Comparison of ENCODE assay signal across 16 cellular contexts in the genomic region with DNA sequence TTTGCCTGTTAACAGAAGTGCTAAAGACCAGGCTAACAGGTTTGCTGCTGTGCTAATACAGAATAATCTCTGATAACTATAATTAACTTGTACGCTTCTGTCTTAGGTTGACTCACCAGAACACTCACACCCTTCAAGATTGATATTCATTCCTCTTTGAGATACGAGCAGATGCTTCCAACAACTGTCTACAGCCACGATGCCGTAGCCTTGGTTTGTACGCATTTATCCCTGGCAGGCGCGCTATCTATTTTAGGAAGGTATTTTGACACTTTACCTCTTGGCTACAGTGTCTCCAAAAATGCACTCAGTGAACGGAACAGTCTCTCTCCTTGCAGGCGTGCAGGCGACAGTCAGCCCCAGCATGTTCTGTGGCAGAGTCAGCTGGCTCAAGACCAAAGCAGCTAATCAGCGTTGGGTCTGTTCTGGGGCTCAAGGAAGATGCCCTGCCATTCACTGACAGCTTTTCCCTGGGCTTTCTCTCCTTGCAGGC.
DNase-seq lines count a peak whose midpoint lies in the region; ATAC-seq and TF ChIP-seq lines count a peak whose summit lies in the region.
"Had no signal": no experiment of that assay in that cellular context is flagged by ENCODE, and none has a peak within 500 bp of the region (broad histone marks: within the 10 kb centered on the region; RNA-seq: fewer than 3 reads in every experiment).

No MANE protein-coding gene starts in this region.

- TSS peak; percentile 84 for BruUV-seq in mammary epithelial cell (replicated peaks; lab: Mats Ljungman, UMichigan)

- no peak overlapping the region for H3K4me3 Mint-ChIP-seq in neural progenitor cell
- no peak overlapping the region for H3K4me3 Mint-ChIP-seq in CD8-positive, alpha-beta memory T cell
- H3K4me3 Mint-ChIP-seq: activated T-helper 1 cell treated with anti-CD3 and anti-CD28 coated beads, Interleukin-12 subunit alpha, Interleukin-12 subunit beta, Interleukin-2, Interleukin-4 antibody, amounts not matched to agents 30 ng/mL and 10 ng/mL and 1 ng/mL, durations not matched to agents 14 hours and 24 hours and 36 hours; natural killer cell had no signal

- no peak overlapping the region for H3K27ac Mint-ChIP-seq in neural progenitor cell
- no peak overlapping the region for H3K27ac Mint-ChIP-seq in CD8-positive, alpha-beta memory T cell
- H3K27ac Mint-ChIP-seq: activated T-helper 1 cell treated with anti-CD3 and anti-CD28 coated beads, Interleukin-12 subunit alpha, Interleukin-12 subunit beta, Interleukin-2, Interleukin-4 antibody, amounts not matched to agents 30 ng/mL and 10 ng/mL and 1 ng/mL, durations not matched to agents 14 hours and 24 hours and 36 hours; natural killer cell had no signal

- H3K9ac ChIP-seq in mammary epithelial cell (ENCODE audit: insufficient read depth, low read length) (no peak overlapping the region), neural progenitor cell (no peak overlapping the region)

- H3F3A ChIP-seq in neural progenitor cell (ENCODE audit: low read depth), result no peaks in the 10 kb centered on the region

- H3K9me3 ChIP-seq in mammary epithelial cell (replicated peaks; ENCODE audit: insufficient read depth, low read length), result no peaks in the 10 kb centered on the region
- no peaks in the 10 kb centered on the region for H3K9me3 ChIP-seq in breast epithelium
- no peaks in the 10 kb centered on the region for H3K9me3 ChIP-seq in neural progenitor cell (ENCODE audit: low read depth)
- H3K9me3 ChIP-seq in CD8-positive, alpha-beta memory T cell (ENCODE audit: low read length), result no peaks in the 10 kb centered on the region

- CTCF ChIA-PET in mammary epithelial cell (lab: Charles Lee; ENCODE audit: low non-redundant PET), result no interaction called here
- CTCF ChIA-PET in CD8-positive, alpha-beta memory T cell (lab: Charles Lee), result no interaction called here

- H3K4me1 Mint-ChIP-seq in neural progenitor cell, result peaks cover 3% of the 10 kb centered on the region
- H3K4me1 Mint-ChIP-seq in CD8-positive, alpha-beta memory T cell, result no peaks in the 10 kb centered on the region
- H3K4me1 Mint-ChIP-seq: natural killer cell had no signal

- dilution Hi-C loops in mammary epithelial cell (cut with HindIII; ENCODE audit: low sequenced_read_pairs), result no loop called here

- peak; percentile 94 for ATAC-seq in Right ventricle myocardium inferior
- ATAC-seq in GM19452 (IDR thresholded peaks at IDR 0.05; ENCODE audit: unreplicated experiment), result no peak
- ATAC-seq: natural killer cell had no signal

- H4K20me1 ChIP-seq in mammary epithelial cell (ENCODE audit: insufficient read depth, low read length) (no peaks in the 10 kb centered on the region), neural progenitor cell (ENCODE audit: low read depth) (no peaks in the 10 kb centered on the region)

- peaks cover 5% of the 10 kb centered on the region for H3K9me3 Mint-ChIP-seq in neural progenitor cell
- H3K9me3 Mint-ChIP-seq in CD8-positive, alpha-beta memory T cell, result peaks cover 0 to 3% (median 0%) of the 10 kb centered on the region in 5 donors
- H3K9me3 Mint-ChIP-seq: activated T-helper 1 cell treated with anti-CD3 and anti-CD28 coated beads, Interleukin-12 subunit alpha, Interleukin-12 subunit beta, Interleukin-2, Interleukin-4 antibody, amounts not matched to agents 30 ng/mL and 10 ng/mL and 1 ng/mL, durations not matched to agents 14 hours and 24 hours and 36 hours had no signal

- POLR2A ChIA-PET in CD8-positive, alpha-beta memory T cell (lab: Charles Lee), result no interaction called here

- no peak overlapping the region for H3K27ac ChIP-seq in mammary epithelial cell (ENCODE audit: insufficient read depth, low read depth, low read length)
- H3K27ac ChIP-seq in breast epithelium, result no peak overlapping the region
- no peak overlapping the region for H3K27ac ChIP-seq in neural progenitor cell
- no peak overlapping the region for H3K27ac ChIP-seq in CD8-positive, alpha-beta memory T cell (ENCODE audit: low read depth, low read length)
- H3K27ac ChIP-seq: RWPE1 had no signal

- no peak overlapping the region for H3K4me3 ChIP-seq in mammary epithelial cell (replicated peaks in 1 of 3; ENCODE audit: insufficient read depth in 1 of 3, low read depth in 2 of 3, low read length in 3 of 3)
- H3K4me3 ChIP-seq in breast epithelium, result no peak overlapping the region
- no peak overlapping the region for H3K4me3 ChIP-seq in neural progenitor cell
- H3K4me3 ChIP-seq in CD8-positive, alpha-beta memory T cell (ENCODE audit: low read length), result no peak overlapping the region

- peak overlapping the region; percentile 40 for H3K4me2 ChIP-seq in mammary epithelial cell (ENCODE audit: insufficient read depth, low read depth, low read length)
- H3K4me2 ChIP-seq in neural progenitor cell, result no peak overlapping the region

- H3K36me3 Mint-ChIP-seq in neural progenitor cell, result no peaks in the 10 kb centered on the region
- no peaks in the 10 kb centered on the region for H3K36me3 Mint-ChIP-seq in CD8-positive, alpha-beta memory T cell
- H3K36me3 Mint-ChIP-seq: natural killer cell had no signal

- H3K79me2 ChIP-seq in mammary epithelial cell (ENCODE audit: insufficient read depth, low read length) (no peaks in the 10 kb centered on the region), neural progenitor cell (ENCODE audit: low read depth) (no peaks in the 10 kb centered on the region)

- in situ Hi-C loops in mammary epithelial cell (cut with MboI; ENCODE audit: low sequenced_read_pairs in 2 of 2), result no loop called here

- no peaks in the 10 kb centered on the region for H3K36me3 ChIP-seq in mammary epithelial cell (ENCODE audit: insufficient read depth, low read length)
- H3K36me3 ChIP-seq in breast epithelium, result no peaks in the 10 kb centered on the region
- H3K36me3 ChIP-seq in neural progenitor cell, result no peaks in the 10 kb centered on the region
- H3K36me3 ChIP-seq in CD8-positive, alpha-beta memory T cell (ENCODE audit: insufficient read depth, low read length), result no peaks in the 10 kb centered on the region

- no peak for TF ChIP-seq POLR2A in breast epithelium (IDR thresholded peaks at IDR 0.05)

- 29% methylated on average over 11 of the region's 11 CpGs for WGBS in mammary epithelial cell (ENCODE audit: low coverage, missing lambda C conversion rate)

- H3K27me3 Mint-ChIP-seq in neural progenitor cell (ENCODE audit: insufficient read depth, low read depth), result no peaks in the 10 kb centered on the region
- peaks cover 0 to 4% of the 10 kb centered on the region in 2 donors for H3K27me3 Mint-ChIP-seq in CD8-positive, alpha-beta memory T cell

- H3K4me1 ChIP-seq in mammary epithelial cell (ENCODE audit: insufficient read depth, low read length) (peaks cover 4% of the 10 kb centered on the region), breast epithelium (no peaks in the 10 kb centered on the region), neural progenitor cell (no peaks in the 10 kb centered on the region)
- no peaks in the 10 kb centered on the region for H3K4me1 ChIP-seq in CD8-positive, alpha-beta memory T cell (ENCODE audit: insufficient read depth, low read length)

- TF ChIP-seq CTCF in mammary epithelial cell (conservative IDR thresholded peaks at IDR 0.05 in 1 of 2, IDR thresholded peaks at IDR 0.05 in 1 of 2; ENCODE audit: extremely low read depth in 1 of 2, insufficient read depth in 1 of 2, low read depth in 1 of 2, low read length in 2 of 2), result no peak
- TF ChIP-seq CTCF in breast epithelium (IDR thresholded peaks at IDR 0.05), result no peak
- TF ChIP-seq CTCF in neural progenitor cell (IDR thresholded peaks at IDR 0.05), result no peak

- DNase-seq in mammary epithelial cell, result peak; percentile 37
- no peak for DNase-seq in breast epithelium (ENCODE audit: low spot score in 2 of 2)
- peak; percentile 69 for DNase-seq in Right ventricle myocardium inferior (ENCODE audit: missing footprints)
- peak; percentile 30 for DNase-seq in neural progenitor cell (ENCODE audit: low spot score)
- no peak for DNase-seq in NCI-H510A (lab: John Stamatoyannopoulos, UW)
- no peak for DNase-seq in dedifferentiated amniotic fluid mesenchymal stem cell (ENCODE audit: extremely low spot score)
- no peak for DNase-seq in CD8-positive, alpha-beta memory T cell
- DNase-seq: activated CD4-positive, alpha-beta T cell treated with anti-CD3 and anti-CD28 coated beads, Interleukin-2, amount 50 U/mL, for 48 hours; effector CD4-positive, alpha-beta T cell; kidney glomerular epithelial cell; natural killer cell; NCI-H1436; T-helper 9 cell had no signal

- intact Hi-C loops in mammary epithelial cell (cut with micrococcal nuclease), result no loop called here
- intact Hi-C loops in breast epithelium (cut with DNase I; ENCODE audit: low total_unique reads), result no loop called here
- intact Hi-C loops in Right ventricle myocardium inferior (cut with DNase I), result loop anchor here (5.0 kb wide), 1 partner anchor 149 kb away; the partner anchor contains the start of gene PRICKLE1

- H2AFZ ChIP-seq in mammary epithelial cell (ENCODE audit: low read depth, low read length) (peak overlapping the region; percentile 49), neural progenitor cell (replicated peaks) (peak overlapping the region; percentile 18)

- no peaks in the 10 kb centered on the region for H3K27me3 ChIP-seq in mammary epithelial cell (ENCODE audit: insufficient read depth, low read length)
- H3K27me3 ChIP-seq in breast epithelium, result no peaks in the 10 kb centered on the region
- H3K27me3 ChIP-seq in neural progenitor cell, result no peaks in the 10 kb centered on the region
- H3K27me3 ChIP-seq in CD8-positive, alpha-beta memory T cell (ENCODE audit: insufficient read depth, low read length, poor library complexity, severe bottlenecking), result no peaks in the 10 kb centered on the region

Comparison
In these comparisons a context has a peak if more than half of its experiments do, and no peak if none do; other contexts are left out.
1. DNase-seq: peak in mammary epithelial cell (single experiment), Right ventricle myocardium inferior (single experiment) and neural progenitor cell (single experiment); none in breast epithelium (0 of 2), NCI-H510A (single experiment), dedifferentiated amniotic fluid mesenchymal stem cell (single experiment) and CD8-positive, alpha-beta memory T cell (0 of 5).